Comparison of ENCODE assay signal across 9 cellular contexts in the genomic region with DNA sequence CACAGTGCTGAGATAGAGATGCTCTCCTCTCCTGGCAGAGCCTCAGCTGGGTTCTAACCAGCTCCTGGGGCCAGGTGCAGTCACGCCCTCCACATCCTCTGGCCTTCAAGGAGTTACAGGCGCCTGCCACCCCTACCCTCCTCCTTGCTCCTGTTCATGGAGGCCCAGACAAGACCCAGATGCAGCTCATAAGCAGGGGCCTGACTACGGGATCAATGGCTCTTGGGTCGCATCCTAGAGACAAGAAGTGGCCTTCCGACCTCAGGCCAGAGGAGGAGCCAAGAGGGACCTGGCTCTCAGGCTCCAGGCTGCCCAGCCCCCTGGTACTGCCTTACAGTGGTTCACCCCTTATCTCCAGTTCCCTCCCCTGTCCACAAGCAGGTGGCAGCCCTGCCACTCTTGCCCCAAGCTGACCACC. TPM values are rescaled to one million over a fixed set of nuclear protein-coding genes. Genes with fewer than 3 reads are reported as not detected.
DNase-seq lines count a peak whose midpoint lies in the region; ATAC-seq and TF ChIP-seq lines count a peak whose summit lies in the region.
"Had no signal": no experiment of that assay in that cellular context is flagged by ENCODE, and none has a peak within 500 bp of the region (broad histone marks: within the 10 kb centered on the region; RNA-seq: fewer than 3 reads in every experiment).

No MANE protein-coding gene starts in this region.

- no peak overlapping the region for H3K4me3 Mint-ChIP-seq in endodermal cell
- H3K4me3 Mint-ChIP-seq in stimulated activated effector memory CD8-positive, alpha-beta T cell treated with anti-CD3 and anti-CD28 coated beads, Interleukin-12 subunit alpha, Interleukin-12 subunit beta, amount 100 ng/mL, for 72 hours: peak overlapping the region; percentile 93

- H3K9me3 Mint-ChIP-seq in endodermal cell: no peaks in the 10 kb centered on the region
- no peaks in the 10 kb centered on the region for H3K9me3 Mint-ChIP-seq in stimulated activated effector memory CD8-positive, alpha-beta T cell treated with anti-CD3 and anti-CD28 coated beads, Interleukin-12 subunit alpha, Interleukin-12 subunit beta, amount 100 ng/mL, for 72 hours

- peaks cover 2% of the 10 kb centered on the region for H3K27me3 Mint-ChIP-seq in endodermal cell (ENCODE audit: insufficient read depth)

- WGBS in endodermal cell (ENCODE audit: insufficient coverage in 1 of 2, insufficient read length in 1 of 2), 2 experiments: 86 to 100% methylated on average over 1 to 5 of the region's 5 CpGs

- DNase-seq in GM13977 (ENCODE audit: low spot score): peak; percentile 36
- peak; percentile 56 for DNase-seq in OCI-LY7 (ENCODE audit: low spot score)
- peak; percentile 59 for DNase-seq in endodermal cell
- no peak for DNase-seq in stimulated activated effector memory CD8-positive, alpha-beta T cell treated with anti-CD3 and anti-CD28 coated beads, Interleukin-12 subunit alpha, Interleukin-12 subunit beta, amount 100 ng/mL, for 72 hours (ENCODE audit: low spot score in 2 of 2)
- no peak for DNase-seq in NCI-H748 treated with DMSO at 0.1 percent for 48 hours (lab: John Stamatoyannopoulos, UW)
- DNase-seq in putamen (ENCODE audit: low spot score): no peak

- no TSS peak for BruUV-seq in OCI-LY7 (replicated peaks; lab: Mats Ljungman, UMichigan)

- H3K27me3 ChIP-seq in endodermal cell (ENCODE audit: control insufficient read depth, insufficient read depth, low read length, poor library complexity, severe bottlenecking): no peaks in the 10 kb centered on the region

- H3K9me3 ChIP-seq in OCI-LY7 (ENCODE audit: low read length) (no peaks in the 10 kb centered on the region), endodermal cell (ENCODE audit: control insufficient read depth, low read length) (no peaks in the 10 kb centered on the region)

- H3K36me3 ChIP-seq in OCI-LY7 (ENCODE audit: insufficient read depth, low read length): peaks cover 19% of the 10 kb centered on the region
- H3K36me3 ChIP-seq in endodermal cell (ENCODE audit: control insufficient read depth, insufficient read depth, low read length): no peaks in the 10 kb centered on the region

- H3K4me2 ChIP-seq in OCI-LY7 (ENCODE audit: low read length): peak overlapping the region; percentile 92

- H3K36me3 Mint-ChIP-seq in endodermal cell (ENCODE audit: low read depth): peaks cover 2% of the 10 kb centered on the region
- peaks cover 19% of the 10 kb centered on the region for H3K36me3 Mint-ChIP-seq in stimulated activated effector memory CD8-positive, alpha-beta T cell treated with anti-CD3 and anti-CD28 coated beads, Interleukin-12 subunit alpha, Interleukin-12 subunit beta, amount 100 ng/mL, for 72 hours

- H3K9ac ChIP-seq in endodermal cell (ENCODE audit: extremely low read depth, low read length, poor library complexity, severe bottlenecking): no peak overlapping the region

- no peak overlapping the region for H3K27ac Mint-ChIP-seq in endodermal cell
- peak overlapping the region; percentile 99 for H3K27ac Mint-ChIP-seq in stimulated activated effector memory CD8-positive, alpha-beta T cell treated with anti-CD3 and anti-CD28 coated beads, Interleukin-12 subunit alpha, Interleukin-12 subunit beta, amount 100 ng/mL, for 72 hours

- H3K4me3 ChIP-seq in OCI-LY7 (ENCODE audit: low read depth, low read length, poor library complexity, severe bottlenecking) (peak overlapping the region; percentile 75), endodermal cell (ENCODE audit: low read length) (no peak overlapping the region)
- H3K4me3 ChIP-seq: K562 had no signal

- CTCF ChIA-PET in OCI-LY7 (lab: Charles Lee; ENCODE audit: unreplicated experiment): interaction anchor here (0.6 to 0.9 kb wide), 2 partner anchors 108 to 212 kb away, joined by 3 to 4 read pairs; no protein-coding TSS in a partner anchor

- peak; percentile 47 for ATAC-seq in stimulated activated effector memory CD8-positive, alpha-beta T cell treated with anti-CD3 and anti-CD28 coated beads, Interleukin-12 subunit alpha, Interleukin-12 subunit beta, amount 100 ng/mL, for 72 hours
- ATAC-seq in HG02610 (IDR thresholded peaks at IDR 0.05; ENCODE audit: unreplicated experiment): no peak
- ATAC-seq: HCT116, K562 had no signal

- peaks cover 64% of the 10 kb centered on the region for H3K4me1 ChIP-seq in OCI-LY7 (ENCODE audit: insufficient read depth, low read length, poor library complexity, severe bottlenecking)
- peaks cover 15% of the 10 kb centered on the region for H3K4me1 ChIP-seq in endodermal cell (ENCODE audit: control insufficient read depth, insufficient read depth, low read length)

- TF ChIP-seq CTCF in GM13977 (IDR thresholded peaks at IDR 0.05; ENCODE audit: extremely low read depth, insufficient read depth, missing control alignments) (no peak), OCI-LY7 (conservative IDR thresholded peaks at IDR 0.05; ENCODE audit: low read length) (no peak), endodermal cell (conservative IDR thresholded peaks at IDR 0.05) (no peak)

- H3K79me2 ChIP-seq in OCI-LY7 (ENCODE audit: insufficient read depth, low read depth, low read length): peaks cover 43% of the 10 kb centered on the region

- H3K9me2 ChIP-seq in OCI-LY7 (ENCODE audit: insufficient read depth, low read length): no peaks in the 10 kb centered on the region

- peaks cover 36% of the 10 kb centered on the region for H3K4me1 Mint-ChIP-seq in endodermal cell
- peaks cover 56% of the 10 kb centered on the region for H3K4me1 Mint-ChIP-seq in stimulated activated effector memory CD8-positive, alpha-beta T cell treated with anti-CD3 and anti-CD28 coated beads, Interleukin-12 subunit alpha, Interleukin-12 subunit beta, amount 100 ng/mL, for 72 hours

- H3K27ac ChIP-seq in OCI-LY7 (ENCODE audit: low read depth, low read length, poor library complexity, severe bottlenecking) (peak overlapping the region; percentile 68), endodermal cell (ENCODE audit: low read depth, low read length) (no peak overlapping the region)

- peak overlapping the region; percentile 62; the same call in 1 of the 2 replicates for H2AFZ ChIP-seq in OCI-LY7 (ENCODE audit: low read length)

- POLR2A ChIA-PET in OCI-LY7 (lab: Charles Lee): interaction anchor here (1.3 kb wide), 1 partner anchor 16 kb away, joined by 5 read pairs; no protein-coding TSS in a partner anchor

- intact Hi-C loops in OCI-LY7 (cut with micrococcal nuclease; ENCODE audit: unreplicated experiment): no loop called here

- in situ Hi-C loops in GM13977 (cut with MboI; ENCODE audit: low pct_unique_long_range_greater_than_20kb, low sequenced_read_pairs, unreplicated experiment): no loop called here

- 0 out of 2 replicates have a peak, but pooled peaks cover 6% of the 10 kb centered on the region for H4K20me1 ChIP-seq in OCI-LY7 (ENCODE audit: insufficient read depth, low read length)

RNA-seq across cellular contexts. Expression of gene ARHGAP27, which starts 23.0 kb away (rescaled TPM):
- total RNA-seq in OCI-LY7 (2014; rRNA removed; shearing (Covaris generic)): 55.5 and 66.1 TPM in 2 replicates
- total RNA-seq in OCI-LY7 (2022): 56.8 and 62.7 TPM in 2 replicates
- total RNA-seq in endodermal cell: 10 to 100 TPM; 16.4 to 20.6 TPM
- polyA plus RNA-seq in endodermal cell (2013, experiment 1 of 2): 2.5 TPM
- 3.8 TPM for polyA plus RNA-seq in endodermal cell (2013, experiment 2 of 2)

Comparison
In these comparisons a context has a peak if more than half of its experiments do, and no peak if none do; other contexts are left out.
1. DNase-seq: peak in GM13977 (single experiment), OCI-LY7 (single experiment) and endodermal cell (single experiment); none in stimulated activated effector memory CD8-positive, alpha-beta T cell treated with anti-CD3 and anti-CD28 coated beads, Interleukin-12 subunit alpha, Interleukin-12 subunit beta, amount 100 ng/mL, for 72 hours (0 of 2), NCI-H748 treated with DMSO at 0.1 percent for 48 hours (single experiment) and putamen (single experiment).